Comparison of ENCODE assay signal across 8 cellular contexts in genomic region chr12:69161835-69162234, GRCh38.
A peak's percentile ranks its signal among the peaks of the same experiment; 100 is the strongest.
DNase-seq lines count a peak whose midpoint lies in the region; FAIRE-seq and TF ChIP-seq lines count a peak whose summit lies in the region.

No MANE protein-coding gene starts in this region.

- no peaks in the 10 kb centered on the region for H3K36me3 Mint-ChIP-seq in CD4-positive, alpha-beta memory T cell
- H3K36me3 Mint-ChIP-seq in activated naive CD4-positive, alpha-beta T cell treated with anti-CD3 and anti-CD28 coated beads for 36 hours (ENCODE audit: low read depth) = no peaks in the 10 kb centered on the region

- no peak for TF ChIP-seq CTCF in lower leg skin (IDR thresholded peaks at IDR 0.05)

- POLR2A ChIA-PET in CD4-positive, alpha-beta memory T cell (lab: Charles Lee; ENCODE audit: partially characterized antibody) = interaction anchor here (1.1 kb wide), 1 partner anchor 424 kb away, joined by 3 read pairs; no protein-coding TSS in a partner anchor

- no peak overlapping the region for H3K4me3 ChIP-seq in CD4-positive, alpha-beta memory T cell (ENCODE audit: low read length in 2 of 2)
- no peak overlapping the region for H3K4me3 ChIP-seq in lower leg skin (ENCODE audit: low read depth, poor library complexity, severe bottlenecking)

- H3K4me1 ChIP-seq in CD4-positive, alpha-beta memory T cell (ENCODE audit: insufficient read depth, low read length) = peaks cover 15% of the 10 kb centered on the region

- H3K4me1 Mint-ChIP-seq in CD4-positive, alpha-beta memory T cell = peaks cover 10 to 16% (median 11%) of the 10 kb centered on the region in 4 donors
- peaks cover 26% of the 10 kb centered on the region for H3K4me1 Mint-ChIP-seq in activated naive CD4-positive, alpha-beta T cell treated with anti-CD3 and anti-CD28 coated beads for 36 hours (ENCODE audit: low read depth)

- 30 to 44% methylated on average over 2 of the region's 2 CpGs for WGBS in lower leg skin, 2 donors

- H3K9me3 ChIP-seq in CD4-positive, alpha-beta memory T cell (ENCODE audit: control insufficient read depth in 1 of 2, low read length in 2 of 2) = no peaks in the 10 kb centered on the region

- peak; percentile 53 to 65 (median 55) for DNase-seq in CD4-positive, alpha-beta memory T cell
- DNase-seq in GM19240 (ENCODE audit: insufficient read length, low spot score) (peak; percentile 11), HT1080 (ENCODE audit: low read depth) (peak; percentile 13), lower leg skin (ENCODE audit: low spot score in 2 of 2) (no peak), iPS-NIHi11 (ENCODE audit: low spot score) (no peak), frontal cortex (ENCODE audit: low spot score in 2 of 2) (no peak)
- peak; percentile 78 for DNase-seq in activated naive CD4-positive, alpha-beta T cell treated with anti-CD3 and anti-CD28 coated beads for 36 hours
- peak in 5 of 6 experiments; percentile 2 to 37 (median 5) for DNase-seq in stimulated activated naive CD4-positive, alpha-beta T cell (lab: John Stamatoyannopoulos, UW)

- intact Hi-C loops in CD4-positive, alpha-beta memory T cell (cut with micrococcal nuclease) = no loop called here
- intact Hi-C loops in activated naive CD4-positive, alpha-beta T cell treated with anti-CD3 and anti-CD28 coated beads for 36 hours (cut with micrococcal nuclease) = loop anchor here (1.0 to 5.0 kb wide), 2 partner anchors 77 to 200 kb away; partner anchors contain the start of gene CPSF6
- intact Hi-C loops in lower leg skin (cut with DNase I; ENCODE audit: low total_unique reads) = no loop called here

- no peaks in the 10 kb centered on the region for H3K36me3 ChIP-seq in CD4-positive, alpha-beta memory T cell (ENCODE audit: insufficient read depth, low read length)

- H3K4me3 Mint-ChIP-seq in CD4-positive, alpha-beta memory T cell = peak overlapping the region in 1 of 8 donors; percentile 13
- H3K4me3 Mint-ChIP-seq in activated naive CD4-positive, alpha-beta T cell treated with anti-CD3 and anti-CD28 coated beads for 36 hours = no peak overlapping the region

- TF ChIP-seq POLR2A in lower leg skin (IDR thresholded peaks at IDR 0.05) = no peak

- CTCF ChIA-PET in CD4-positive, alpha-beta memory T cell (lab: Charles Lee; ENCODE audit: partially characterized antibody) = interaction anchor here (0.9 to 12.8 kb wide), 3 partner anchors 11 to 89 kb away, joined by 3 to 208 read pairs (median 4); no protein-coding TSS in a partner anchor
- CTCF ChIA-PET in activated naive CD4-positive, alpha-beta T cell treated with anti-CD3 and anti-CD28 coated beads for 36 hours (lab: Charles Lee) = interaction anchor here (1.2 to 1.8 kb wide), 2 partner anchors 92 to 128 kb away, joined by 3 to 7 read pairs; no protein-coding TSS in a partner anchor

- peak overlapping the region; percentile 6 to 91 (median 52) for H3K27ac Mint-ChIP-seq in CD4-positive, alpha-beta memory T cell
- H3K27ac Mint-ChIP-seq in activated naive CD4-positive, alpha-beta T cell treated with anti-CD3 and anti-CD28 coated beads for 36 hours = no peak overlapping the region

- FAIRE-seq in frontal cortex (lab: Jason Lieb, UNC) = no peak

- H3K9me3 Mint-ChIP-seq in CD4-positive, alpha-beta memory T cell = peaks cover 0 to 3% (median 0%) of the 10 kb centered on the region in 8 donors
- no peaks in the 10 kb centered on the region for H3K9me3 Mint-ChIP-seq in activated naive CD4-positive, alpha-beta T cell treated with anti-CD3 and anti-CD28 coated beads for 36 hours

- no peaks in the 10 kb centered on the region for H3K27me3 Mint-ChIP-seq in CD4-positive, alpha-beta memory T cell
- H3K27me3 Mint-ChIP-seq in activated naive CD4-positive, alpha-beta T cell treated with anti-CD3 and anti-CD28 coated beads for 36 hours (ENCODE audit: low read depth) = no peaks in the 10 kb centered on the region

- H3K27ac ChIP-seq in CD4-positive, alpha-beta memory T cell (ENCODE audit: low read depth, low read length) = no peak overlapping the region

- H3K27me3 ChIP-seq in CD4-positive, alpha-beta memory T cell (ENCODE audit: insufficient read depth, low read length) = no peaks in the 10 kb centered on the region

Comparison
In these comparisons a context has a peak if more than half of its experiments do, and no peak if none do; other contexts are left out.
1. DNase-seq: peak in CD4-positive, alpha-beta memory T cell (5 of 5), GM19240 (single experiment), HT1080 (single experiment), activated naive CD4-positive, alpha-beta T cell treated with anti-CD3 and anti-CD28 coated beads for 36 hours (single experiment) and stimulated activated naive CD4-positive, alpha-beta T cell (5 of 6); none in lower leg skin (0 of 2), iPS-NIHi11 (single experiment) and frontal cortex (0 of 2).